ENCODE assay signal across 8 cellular contexts in genomic region chr1:65254320-65255087, GRCh38. TPM values are rescaled to one million over a fixed set of nuclear protein-coding genes. Genes with fewer than 3 reads are reported as not detected.
DNase-seq lines count a peak whose midpoint lies in the region; ATAC-seq and TF ChIP-seq lines count a peak whose summit lies in the region.

No MANE protein-coding gene starts in this region.

- H3K36me3 Mint-ChIP-seq in dendritic cell treated with granulocyte-macrophage colony-stimulating factor and Interleukin-4, amounts not matched to agents 40 ng/mL and 50 ng/mL, for 4 days (ENCODE audit: low read depth), result no peaks in the 10 kb centered on the region

- peaks cover 21% of the 10 kb centered on the region for H3K4me1 Mint-ChIP-seq in dendritic cell treated with granulocyte-macrophage colony-stimulating factor and Interleukin-4, amounts not matched to agents 40 ng/mL and 50 ng/mL, for 4 days (ENCODE audit: low read depth)

- peak overlapping the region; percentile 75 for H3K4me3 ChIP-seq in BJ (ENCODE audit: low read depth, low read length)
- peak overlapping the region; percentile 85 for H3K4me3 ChIP-seq in lower lobe of right lung

- POLR2A ChIA-PET in BJ (lab: Charles Lee), result interaction anchor here (0.5 to 0.8 kb wide), 2 partner anchors 166 to 288 kb away, joined by 3 read pairs; no protein-coding TSS in a partner anchor

- H3K4me1 ChIP-seq in lower lobe of right lung, result peaks cover 18% of the 10 kb centered on the region

- H3K27me3 ChIP-seq in BJ (ENCODE audit: control insufficient read depth, insufficient read depth, low read length) (no peaks in the 10 kb centered on the region), lower lobe of right lung (ENCODE audit: low read depth) (no peaks in the 10 kb centered on the region)

- CTCF ChIA-PET in BJ (lab: Yijun Ruan, JAX), result interaction anchor here (0.6 to 1.7 kb wide), 5 partner anchors 18 to 1499 kb away, joined by 3 to 6 read pairs (median 4); no protein-coding TSS in a partner anchor

- no peaks in the 10 kb centered on the region for H3K36me3 ChIP-seq in BJ (ENCODE audit: control insufficient read depth, insufficient read depth, low read length)
- no peaks in the 10 kb centered on the region for H3K36me3 ChIP-seq in lower lobe of right lung

- H3K4me3 Mint-ChIP-seq in dendritic cell treated with granulocyte-macrophage colony-stimulating factor and Interleukin-4, amounts not matched to agents 40 ng/mL and 50 ng/mL, for 4 days, result peak overlapping the region; percentile 71

- H3K27ac ChIP-seq in lower lobe of right lung, result peak overlapping the region; percentile 64

- TF ChIP-seq CTCF in BJ (IDR thresholded peaks at IDR 0.05; ENCODE audit: insufficient read depth, low read depth, low read length) (peak; percentile 22), lower lobe of right lung (IDR thresholded peaks at IDR 0.05) (peak; percentile 21)

- H3K27me3 Mint-ChIP-seq in dendritic cell treated with granulocyte-macrophage colony-stimulating factor and Interleukin-4, amounts not matched to agents 40 ng/mL and 50 ng/mL, for 4 days, result peaks cover 24% of the 10 kb centered on the region

- intact Hi-C loops in dendritic cell treated with granulocyte-macrophage colony-stimulating factor and Interleukin-4, amounts not matched to agents 40 ng/mL and 50 ng/mL, for 4 days (cut with micrococcal nuclease), result no loop called here
- intact Hi-C loops in lower lobe of right lung (cut with DNase I), result no loop called here

- H3K9me3 ChIP-seq in lower lobe of right lung, result no peaks in the 10 kb centered on the region

- no peak overlapping the region for H3K27ac Mint-ChIP-seq in dendritic cell treated with granulocyte-macrophage colony-stimulating factor and Interleukin-4, amounts not matched to agents 40 ng/mL and 50 ng/mL, for 4 days

- no peaks in the 10 kb centered on the region for H3K9me3 Mint-ChIP-seq in dendritic cell treated with granulocyte-macrophage colony-stimulating factor and Interleukin-4, amounts not matched to agents 40 ng/mL and 50 ng/mL, for 4 days

- DNase-seq in BJ (ENCODE audit: low read depth) (no peak), NCI-H460 (ENCODE audit: extremely low read depth, low read depth) (peak; percentile 72), lower lobe of right lung (peak; percentile 87)
- DNase-seq in activated CD4-positive, alpha-beta T cell treated with anti-CD3 and anti-CD28 coated beads, Interleukin-2, amount 50 U/mL, for 1 hour, result peak; percentile 81
- DNase-seq in stimulated activated CD4-positive, alpha-beta T cell treated with anti-CD3 and anti-CD28 coated beads, TNF-alpha, amount 100 ng/mL, for 24 hours (ENCODE audit: low read depth in 3 of 3), result peak; percentile 55 to 85 (median 73)

- ATAC-seq in GM19043 (IDR thresholded peaks at IDR 0.05; ENCODE audit: low read depth, unreplicated experiment) (peak; percentile 95), HG03280 (IDR thresholded peaks at IDR 0.05; ENCODE audit: unreplicated experiment) (peak; percentile 99), lower lobe of right lung (peak; percentile 95 to 97)

RNA-seq across cellular contexts. Expression of gene DNAJC6, which starts 54.8 kb away (rescaled TPM):
- polyA plus RNA-seq in BJ (2011; rRNA removed), result 10.5 and 12.2 TPM in 2 replicates
- polyA minus RNA-seq in BJ (2011; rRNA and poly(A)+ RNA removed), result 19.5 and 22.3 TPM in 2 replicates
- total RNA-seq in NCI-H460 (2014; rRNA removed; shearing (Covaris generic)), result 16.9 and 18.6 TPM in 2 replicates
- 11.5 and 15.2 TPM in 2 replicates for polyA plus RNA-seq in NCI-H460 (2014; cell fraction: nucleus; rRNA removed)
- 10.5 TPM for total RNA-seq in lower lobe of right lung
